Comparison of ENCODE assay signal across 2 cellular contexts in the genomic region with DNA sequence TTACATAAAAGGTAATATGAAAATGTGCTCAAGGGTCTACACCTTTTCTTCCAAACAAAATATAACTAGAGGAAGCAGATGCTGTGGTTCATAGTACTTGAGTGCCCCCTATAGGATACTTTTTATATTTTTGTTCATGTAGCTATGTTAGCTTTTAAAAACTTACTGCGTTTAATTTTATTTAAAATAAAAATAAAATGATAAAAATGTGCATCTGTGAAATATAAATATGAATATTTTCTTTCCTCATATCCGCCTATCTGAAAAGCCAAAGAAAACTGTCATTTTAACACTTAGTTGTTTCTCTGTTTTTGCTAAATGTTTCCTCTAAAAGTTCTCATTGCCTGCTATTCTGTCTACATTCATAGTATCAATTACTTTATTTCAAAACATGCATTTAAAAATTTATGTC.
TF ChIP-seq lines count a peak whose summit lies in the region.

No MANE protein-coding gene starts in this region.

TF ChIP-seq in HEK293, 187 proteins besides CTCF, POLR2A, EP300 and RAD21 (continued from another document):
- TF ChIP-seq ZNF114 (tag by site-specific recombination; IDR thresholded peaks at IDR 0.05) (no peak), ZNF621 (tag by site-specific recombination; IDR thresholded peaks at IDR 0.05) (no peak), ZNF10 (tag by site-specific recombination; IDR thresholded peaks at IDR 0.05) (no peak), REPIN1 (tag by site-specific recombination; IDR thresholded peaks at IDR 0.05; ENCODE audit: low read depth) (no peak), ZNF221 (tag by site-specific recombination; IDR thresholded peaks at IDR 0.05; ENCODE audit: borderline replicate concordance) (no peak), ZFP3 (tag by site-specific recombination; IDR thresholded peaks at IDR 0.05; ENCODE audit: low read depth) (no peak)
TF ChIP-seq in HEK293: peak in this region for 1.

TF ChIP-seq in H1, 55 proteins besides CTCF, POLR2A, EP300 and RAD21 (continued from another document):
- no peak for TF ChIP-seq JUND (IDR thresholded peaks at IDR 0.05; ENCODE audit: low read length)
- TF ChIP-seq BACH1 (IDR thresholded peaks at IDR 0.05; ENCODE audit: low read length): no peak
- TF ChIP-seq BCL11A (IDR thresholded peaks at IDR 0.05; ENCODE audit: low read depth in 2 of 2, low read length in 2 of 2): no peak
- TF ChIP-seq, protein P1, sequence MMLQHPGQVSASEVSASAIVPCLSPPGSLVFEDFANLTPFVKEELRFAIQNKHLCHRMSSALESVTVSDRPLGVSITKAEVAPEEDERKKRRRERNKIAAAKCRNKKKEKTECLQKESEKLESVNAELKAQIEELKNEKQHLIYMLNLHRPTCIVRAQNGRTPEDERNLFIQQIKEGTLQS (IDR thresholded peaks at IDR 0.05; ENCODE audit: insufficient read depth, low read depth, low read length): no peak
- no peak for TF ChIP-seq YY1 (IDR thresholded peaks at IDR 0.05; ENCODE audit: low read depth, low read length)
- no peak for TF ChIP-seq ASH2L (IDR thresholded peaks at IDR 0.05; ENCODE audit: low read length)
- TF ChIP-seq RNF2 (IDR thresholded peaks at IDR 0.05; ENCODE audit: borderline replicate concordance, low read depth, low read length, missing control alignments, poor library complexity, severe bottlenecking): no peak
- no peak for TF ChIP-seq TAF1 (IDR thresholded peaks at IDR 0.05; ENCODE audit: low read depth, low read length)
- TF ChIP-seq SIX5 (IDR thresholded peaks at IDR 0.05; ENCODE audit: low read depth, low read length): no peak
